ENCODE assay signal across 16 cellular contexts in genomic region chr3:17935217-17935616, GRCh38.
DNase-seq lines count a peak whose midpoint lies in the region; ATAC-seq and TF ChIP-seq lines count a peak whose summit lies in the region.
"Had no signal": no experiment of that assay in that cellular context is flagged by ENCODE, and none has a peak within 500 bp of the region (broad histone marks: within the 10 kb centered on the region; RNA-seq: fewer than 3 reads in every experiment).

No MANE protein-coding gene starts in this region.

- H3K36me3 ChIP-seq in uterus: no peaks in the 10 kb centered on the region

- H3K27me3 ChIP-seq in uterus: no peaks in the 10 kb centered on the region
- H3K27me3 ChIP-seq: testis had no signal

- no peaks in the 10 kb centered on the region for H3K4me1 ChIP-seq in uterus
- H3K4me1 ChIP-seq: testis had no signal

- no peaks in the 10 kb centered on the region for H3K9me3 ChIP-seq in uterus
- H3K9me3 ChIP-seq: testis had no signal

- no peak for TF ChIP-seq CTCF in coronary artery (IDR thresholded peaks at IDR 0.05)
- TF ChIP-seq CTCF in uterus (IDR thresholded peaks at IDR 0.05): no peak

- ATAC-seq in esophagus mucosa: no peak
- ATAC-seq: left lobe of liver had no signal

- TF ChIP-seq POLR2A in uterus (IDR thresholded peaks at IDR 0.05): no peak

- DNase-seq in DMS153 treated with DMSO at 0.1 percent for 48 hours (lab: John Stamatoyannopoulos, UW; ENCODE audit: unreplicated experiment) (peak; percentile 11), NCI-H1092 treated with DMSO at 0.1 percent for 48 hours (lab: John Stamatoyannopoulos, UW) (peak; percentile 12), NCI-H69 (lab: John Stamatoyannopoulos, UW) (peak; percentile 49), dermis microvascular lymphatic vessel endothelial cell (ENCODE audit: low read depth in 2 of 2) (peak; percentile 1 to 2), coronary artery (ENCODE audit: low spot score) (no peak), NK-92 (lab: John Stamatoyannopoulos, UW; ENCODE audit: unreplicated experiment) (no peak), uterus (no peak)
- DNase-seq: activated naive CD4-positive, alpha-beta T cell treated with anti-CD3 and anti-CD28 coated beads, Interleukin-2, amount 10 ng/mL, durations not matched to agents 7 days and 5 days; HCEC 1CT; KBM-7; NCI-H226; retina; testis had no signal

- no peak overlapping the region for H3K27ac ChIP-seq in coronary artery
- no peak overlapping the region for H3K27ac ChIP-seq in uterus
- H3K27ac ChIP-seq: SK-N-MC, testis had no signal

- intact Hi-C loops in uterus (cut with DNase I; ENCODE audit: low total_unique reads): no loop called here

- H3K4me3 ChIP-seq in coronary artery (no peak overlapping the region), uterus (no peak overlapping the region)
- H3K4me3 ChIP-seq: SK-N-MC, testis had no signal

Comparison
In these comparisons a context has a peak if more than half of its experiments do, and no peak if none do; other contexts are left out.
1. DNase-seq: peak in DMS153 treated with DMSO at 0.1 percent for 48 hours (single experiment), NCI-H1092 treated with DMSO at 0.1 percent for 48 hours (single experiment), NCI-H69 (single experiment) and dermis microvascular lymphatic vessel endothelial cell (2 of 2); none in coronary artery (single experiment), NK-92 (single experiment) and uterus (0 of 2).